1 cellular context compared by ENCODE assay signal in the genomic region with DNA sequence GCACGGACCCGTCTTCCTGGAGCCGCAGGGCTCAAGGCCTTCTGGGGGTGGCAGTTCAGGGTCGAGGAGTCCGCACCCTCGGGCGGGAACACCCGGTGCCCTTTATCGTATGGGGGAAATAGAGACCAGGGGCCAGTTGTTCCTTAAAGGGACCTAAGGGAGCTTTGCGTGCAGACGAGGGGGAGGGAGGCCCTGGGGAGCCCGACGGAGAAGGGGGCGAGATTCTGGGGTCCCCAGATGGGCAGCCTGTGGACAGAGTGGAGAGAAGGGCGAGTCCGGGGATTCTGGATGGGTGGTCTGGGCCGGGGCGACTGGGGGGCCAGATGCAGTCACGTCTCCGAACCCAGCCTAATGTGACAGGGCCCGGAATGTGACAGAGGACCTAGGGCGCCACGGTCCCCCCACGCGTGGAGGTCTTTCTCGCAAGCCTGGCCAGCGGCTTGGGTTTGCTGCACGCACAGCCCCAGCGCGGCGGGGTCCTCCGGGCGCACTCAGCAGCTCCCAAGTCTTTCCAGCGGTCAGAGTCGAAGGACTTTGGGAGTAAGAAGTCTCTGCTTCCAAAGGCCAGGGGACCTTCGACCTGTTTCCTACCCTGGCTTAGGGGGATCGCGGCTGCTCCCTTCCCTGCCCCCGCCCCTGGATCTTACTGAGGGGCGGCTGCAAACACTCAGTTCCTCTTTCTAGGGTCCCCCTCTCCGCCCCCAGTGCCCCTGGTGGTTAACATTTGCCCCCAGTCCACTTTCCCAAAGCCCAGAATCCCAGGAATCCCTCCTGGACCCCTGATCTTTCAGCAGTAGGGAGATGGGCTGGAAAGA.
TF ChIP-seq lines count a peak whose summit lies in the region.

No MANE protein-coding gene starts in this region.

TF ChIP-seq in HepG2, 621 proteins besides CTCF, POLR2A, EP300 and RAD21:
- TF ChIP-seq, protein P1, sequence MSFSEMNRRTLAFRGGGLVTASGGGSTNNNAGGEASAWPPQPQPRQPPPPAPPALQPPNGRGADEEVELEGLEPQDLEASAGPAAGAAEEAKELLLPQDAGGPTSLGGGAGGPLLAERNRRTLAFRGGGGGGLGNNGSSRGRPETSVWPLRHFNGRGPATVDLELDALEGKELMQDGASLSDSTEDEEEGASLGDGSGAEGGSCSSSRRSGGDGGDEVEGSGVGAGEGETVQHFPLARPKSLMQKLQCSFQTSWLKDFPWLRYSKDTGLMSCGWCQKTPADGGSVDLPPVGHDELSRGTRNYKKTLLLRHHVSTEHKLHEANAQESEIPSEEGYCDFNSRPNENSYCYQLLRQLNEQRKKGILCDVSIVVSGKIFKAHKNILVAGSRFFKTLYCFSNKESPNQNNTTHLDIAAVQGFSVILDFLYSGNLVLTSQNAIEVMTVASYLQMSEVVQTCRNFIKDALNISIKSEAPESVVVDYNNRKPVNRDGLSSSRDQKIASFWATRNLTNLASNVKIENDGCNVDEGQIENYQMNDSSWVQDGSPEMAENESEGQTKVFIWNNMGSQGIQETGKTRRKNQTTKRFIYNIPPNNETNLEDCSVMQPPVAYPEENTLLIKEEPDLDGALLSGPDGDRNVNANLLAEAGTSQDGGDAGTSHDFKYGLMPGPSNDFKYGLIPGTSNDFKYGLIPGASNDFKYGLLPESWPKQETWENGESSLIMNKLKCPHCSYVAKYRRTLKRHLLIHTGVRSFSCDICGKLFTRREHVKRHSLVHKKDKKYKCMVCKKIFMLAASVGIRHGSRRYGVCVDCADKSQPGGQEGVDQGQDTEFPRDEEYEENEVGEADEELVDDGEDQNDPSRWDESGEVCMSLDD (CRISPR knock-in tag; IDR thresholded peaks at IDR 0.05; ENCODE audit: borderline replicate concordance), result no peak
- TF ChIP-seq ZNF143 (CRISPR knock-in tag; IDR thresholded peaks at IDR 0.05) (no peak), EZH2 (conservative IDR thresholded peaks at IDR 0.05; ENCODE audit: low read depth, low read length) (0 out of 2 replicates have a peak, but pooled peaks have one; percentile 42), PRDM15 (CRISPR knock-in tag; IDR thresholded peaks at IDR 0.05) (no peak), ZNF350 (CRISPR knock-in tag; IDR thresholded peaks at IDR 0.05; ENCODE audit: borderline replicate concordance, low read depth) (no peak), ZNF788 (CRISPR knock-in tag; IDR thresholded peaks at IDR 0.05; ENCODE audit: borderline replicate concordance) (0 out of 2 replicates have a peak, but pooled peaks have one; percentile 3), TGIF2 (CRISPR knock-in tag; IDR thresholded peaks at IDR 0.05) (no peak), AHR (CRISPR knock-in tag; IDR thresholded peaks at IDR 0.05) (no peak), SAFB2 (CRISPR knock-in tag; IDR thresholded peaks at IDR 0.05; ENCODE audit: borderline replicate concordance, low read depth) (no peak), ZNF562 (CRISPR knock-in tag; IDR thresholded peaks at IDR 0.05; ENCODE audit: borderline replicate concordance) (no peak), ZNF772 (CRISPR knock-in tag; IDR thresholded peaks at IDR 0.05) (no peak), NFYB (CRISPR knock-in tag; IDR thresholded peaks at IDR 0.05) (no peak), FOXC1 (CRISPR knock-in tag; IDR thresholded peaks at IDR 0.05; ENCODE audit: borderline replicate concordance) (0 out of 2 replicates have a peak, but pooled peaks have one; percentile 1), CHCHD3 (CRISPR knock-in tag; IDR thresholded peaks at IDR 0.05) (no peak), RNF219 (CRISPR knock-in tag; IDR thresholded peaks at IDR 0.05) (no peak), BCL3 (CRISPR knock-in tag; IDR thresholded peaks at IDR 0.05) (0 out of 2 replicates have a peak, but pooled peaks have one; percentile 23), ZNF780A (CRISPR knock-in tag; IDR thresholded peaks at IDR 0.05) (no peak), SMC3 (IDR thresholded peaks at IDR 0.05; ENCODE audit: low read length) (no peak), ZNF547 (CRISPR knock-in tag; IDR thresholded peaks at IDR 0.05) (0 out of 2 replicates have a peak, but pooled peaks have one; percentile 14), RBFOX2 (IDR thresholded peaks at IDR 0.05; ENCODE audit: low read depth, low read length) (no peak), EED (CRISPR knock-in tag; IDR thresholded peaks at IDR 0.05) (0 out of 2 replicates have a peak, but pooled peaks have one; percentile 6)
- TF ChIP-seq, protein P2, sequence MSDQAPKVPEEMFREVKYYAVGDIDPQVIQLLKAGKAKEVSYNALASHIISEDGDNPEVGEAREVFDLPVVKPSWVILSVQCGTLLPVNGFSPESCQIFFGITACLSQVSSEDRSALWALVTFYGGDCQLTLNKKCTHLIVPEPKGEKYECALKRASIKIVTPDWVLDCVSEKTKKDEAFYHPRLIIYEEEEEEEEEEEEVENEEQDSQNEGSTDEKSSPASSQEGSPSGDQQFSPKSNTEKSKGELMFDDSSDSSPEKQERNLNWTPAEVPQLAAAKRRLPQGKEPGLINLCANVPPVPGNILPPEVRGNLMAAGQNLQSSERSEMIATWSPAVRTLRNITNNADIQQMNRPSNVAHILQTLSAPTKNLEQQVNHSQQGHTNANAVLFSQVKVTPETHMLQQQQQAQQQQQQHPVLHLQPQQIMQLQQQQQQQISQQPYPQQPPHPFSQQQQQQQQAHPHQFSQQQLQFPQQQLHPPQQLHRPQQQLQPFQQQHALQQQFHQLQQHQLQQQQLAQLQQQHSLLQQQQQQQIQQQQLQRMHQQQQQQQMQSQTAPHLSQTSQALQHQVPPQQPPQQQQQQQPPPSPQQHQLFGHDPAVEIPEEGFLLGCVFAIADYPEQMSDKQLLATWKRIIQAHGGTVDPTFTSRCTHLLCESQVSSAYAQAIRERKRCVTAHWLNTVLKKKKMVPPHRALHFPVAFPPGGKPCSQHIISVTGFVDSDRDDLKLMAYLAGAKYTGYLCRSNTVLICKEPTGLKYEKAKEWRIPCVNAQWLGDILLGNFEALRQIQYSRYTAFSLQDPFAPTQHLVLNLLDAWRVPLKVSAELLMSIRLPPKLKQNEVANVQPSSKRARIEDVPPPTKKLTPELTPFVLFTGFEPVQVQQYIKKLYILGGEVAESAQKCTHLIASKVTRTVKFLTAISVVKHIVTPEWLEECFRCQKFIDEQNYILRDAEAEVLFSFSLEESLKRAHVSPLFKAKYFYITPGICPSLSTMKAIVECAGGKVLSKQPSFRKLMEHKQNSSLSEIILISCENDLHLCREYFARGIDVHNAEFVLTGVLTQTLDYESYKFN (CRISPR knock-in tag; conservative IDR thresholded peaks at IDR 0.05), result no peak
- TF ChIP-seq, protein P3, sequence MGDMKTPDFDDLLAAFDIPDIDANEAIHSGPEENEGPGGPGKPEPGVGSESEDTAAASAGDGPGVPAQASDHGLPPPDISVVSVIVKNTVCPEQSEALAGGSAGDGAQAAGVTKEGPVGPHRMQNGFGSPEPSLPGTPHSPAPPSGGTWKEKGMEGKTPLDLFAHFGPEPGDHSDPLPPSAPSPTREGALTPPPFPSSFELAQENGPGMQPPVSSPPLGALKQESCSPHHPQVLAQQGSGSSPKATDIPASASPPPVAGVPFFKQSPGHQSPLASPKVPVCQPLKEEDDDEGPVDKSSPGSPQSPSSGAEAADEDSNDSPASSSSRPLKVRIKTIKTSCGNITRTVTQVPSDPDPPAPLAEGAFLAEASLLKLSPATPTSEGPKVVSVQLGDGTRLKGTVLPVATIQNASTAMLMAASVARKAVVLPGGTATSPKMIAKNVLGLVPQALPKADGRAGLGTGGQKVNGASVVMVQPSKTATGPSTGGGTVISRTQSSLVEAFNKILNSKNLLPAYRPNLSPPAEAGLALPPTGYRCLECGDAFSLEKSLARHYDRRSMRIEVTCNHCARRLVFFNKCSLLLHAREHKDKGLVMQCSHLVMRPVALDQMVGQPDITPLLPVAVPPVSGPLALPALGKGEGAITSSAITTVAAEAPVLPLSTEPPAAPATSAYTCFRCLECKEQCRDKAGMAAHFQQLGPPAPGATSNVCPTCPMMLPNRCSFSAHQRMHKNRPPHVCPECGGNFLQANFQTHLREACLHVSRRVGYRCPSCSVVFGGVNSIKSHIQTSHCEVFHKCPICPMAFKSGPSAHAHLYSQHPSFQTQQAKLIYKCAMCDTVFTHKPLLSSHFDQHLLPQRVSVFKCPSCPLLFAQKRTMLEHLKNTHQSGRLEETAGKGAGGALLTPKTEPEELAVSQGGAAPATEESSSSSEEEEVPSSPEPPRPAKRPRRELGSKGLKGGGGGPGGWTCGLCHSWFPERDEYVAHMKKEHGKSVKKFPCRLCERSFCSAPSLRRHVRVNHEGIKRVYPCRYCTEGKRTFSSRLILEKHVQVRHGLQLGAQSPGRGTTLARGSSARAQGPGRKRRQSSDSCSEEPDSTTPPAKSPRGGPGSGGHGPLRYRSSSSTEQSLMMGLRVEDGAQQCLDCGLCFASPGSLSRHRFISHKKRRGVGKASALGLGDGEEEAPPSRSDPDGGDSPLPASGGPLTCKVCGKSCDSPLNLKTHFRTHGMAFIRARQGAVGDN (CRISPR knock-in tag; IDR thresholded peaks at IDR 0.05), result peak; percentile 7; the same call in 1 of the 2 replicates
- TF ChIP-seq, protein P4, sequence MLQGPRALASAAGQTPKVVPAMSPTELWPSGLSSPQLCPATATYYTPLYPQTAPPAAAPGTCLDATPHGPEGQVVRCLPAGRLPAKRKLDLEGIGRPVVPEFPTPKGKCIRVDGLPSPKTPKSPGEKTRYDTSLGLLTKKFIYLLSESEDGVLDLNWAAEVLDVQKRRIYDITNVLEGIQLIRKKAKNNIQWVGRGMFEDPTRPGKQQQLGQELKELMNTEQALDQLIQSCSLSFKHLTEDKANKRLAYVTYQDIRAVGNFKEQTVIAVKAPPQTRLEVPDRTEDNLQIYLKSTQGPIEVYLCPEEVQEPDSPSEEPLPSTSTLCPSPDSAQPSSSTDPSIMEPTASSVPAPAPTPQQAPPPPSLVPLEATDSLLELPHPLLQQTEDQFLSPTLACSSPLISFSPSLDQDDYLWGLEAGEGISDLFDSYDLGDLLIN (CRISPR knock-in tag; IDR thresholded peaks at IDR 0.05; ENCODE audit: borderline replicate concordance), result no peak
